ENCODE assay signal across 8 cellular contexts in the genomic region with DNA sequence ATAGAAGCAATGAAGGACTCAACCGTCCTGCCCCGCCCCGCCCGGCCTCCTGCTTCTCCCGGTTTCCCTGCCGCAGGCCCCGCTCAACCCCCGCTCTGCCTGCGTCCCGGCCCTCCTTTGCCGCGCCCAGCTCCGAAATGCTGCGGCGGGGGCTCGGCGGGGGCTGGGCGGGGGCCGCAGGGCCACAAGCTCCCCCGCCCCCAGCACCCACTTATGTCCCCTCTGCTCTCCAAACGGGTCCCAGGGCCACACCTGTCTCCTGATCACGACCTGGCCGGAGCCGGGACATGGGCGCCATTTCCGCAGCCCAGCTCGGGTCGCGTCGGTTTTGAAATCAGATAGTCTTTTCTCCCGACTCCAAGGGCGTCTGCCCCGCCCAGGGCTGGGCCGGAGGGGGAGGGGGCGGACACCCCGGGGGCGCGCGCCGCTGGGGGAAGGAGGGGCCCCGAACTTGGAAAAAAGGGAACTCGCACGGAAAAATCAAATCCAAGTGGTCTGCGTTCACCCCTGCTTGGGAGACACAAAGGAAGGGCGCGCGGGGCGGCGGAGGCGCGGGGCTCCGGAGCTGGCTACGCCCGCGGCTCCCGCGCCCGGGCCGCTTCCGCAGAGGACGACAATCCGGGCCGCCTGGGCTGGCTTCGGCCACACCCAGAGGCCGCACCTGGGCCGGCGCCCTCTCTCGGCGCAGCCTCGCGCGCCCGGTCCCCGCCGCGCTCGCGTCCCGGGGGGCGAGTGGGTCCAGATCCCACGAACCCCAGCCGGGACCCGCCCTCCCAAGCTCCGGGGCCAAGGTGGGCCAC.
DNase-seq lines count a peak whose midpoint lies in the region; ATAC-seq and TF ChIP-seq lines count a peak whose summit lies in the region.

No MANE protein-coding gene starts in this region.

- H3K79me2 ChIP-seq in PC-9 (ENCODE audit: low read depth) (peaks cover 11% of the 10 kb centered on the region; the same call in 1 of the 2 replicates), neural cell (replicated peaks; ENCODE audit: insufficient read depth, low read length) (no peaks in the 10 kb centered on the region)

- no peak for TF ChIP-seq EP300 in neural cell (conservative IDR thresholded peaks at IDR 0.05; ENCODE audit: poor library complexity, severe bottlenecking)
- no peak for TF ChIP-seq EP300 in suprapubic skin (IDR thresholded peaks at IDR 0.05)

- CTCF ChIA-PET in AG04449 (lab: Yijun Ruan, JAX) (interaction anchor here (1.0 to 1.8 kb wide), 3 partner anchors 22 to 105 kb away, joined by 3 to 6 read pairs (median 3); no protein-coding TSS in a partner anchor), PC-9 (lab: Charles Lee) (interaction anchor here (0.7 kb wide), 1 partner anchor 21 kb away, joined by 4 read pairs; no protein-coding TSS in a partner anchor)

- no peaks in the 10 kb centered on the region for H4K20me1 ChIP-seq in PC-9 (ENCODE audit: insufficient read depth)
- H4K20me1 ChIP-seq in neural cell (ENCODE audit: insufficient read depth), result no peaks in the 10 kb centered on the region

- H2AFZ ChIP-seq in PC-9 (peak overlapping the region; percentile 75), neural cell (ENCODE audit: low read depth, low read length) (peak overlapping the region; percentile 77)

- TF ChIP-seq CTCF in AG04449 (IDR thresholded peaks at IDR 0.05; ENCODE audit: insufficient read depth, low read length, missing control alignments), result no peak
- TF ChIP-seq CTCF in PC-9 (conservative IDR thresholded peaks at IDR 0.05), result no peak; the same call in 1 of the 2 replicates
- TF ChIP-seq CTCF in neural cell (IDR thresholded peaks at IDR 0.05; ENCODE audit: poor library complexity, severe bottlenecking), result no peak
- TF ChIP-seq CTCF in suprapubic skin (IDR thresholded peaks at IDR 0.05), result no peak

- intact Hi-C loops in PC-9 (cut with micrococcal nuclease; ENCODE audit: unreplicated experiment), result loop anchor here (1.0 kb wide), 3 partner anchors 21 to 71 kb away; a partner anchor contains a TSS

- H3K36me3 ChIP-seq in PC-9 (ENCODE audit: low read depth), result no peaks in the 10 kb centered on the region
- no peaks in the 10 kb centered on the region for H3K36me3 ChIP-seq in neural cell (ENCODE audit: insufficient read depth, low read length)
- no peaks in the 10 kb centered on the region for H3K36me3 ChIP-seq in suprapubic skin

- H3K27ac Mint-ChIP-seq in activated T-helper 17 cell treated with anti-CD3 and anti-CD28 coated beads, Interleukin-2, amount 50 U/mL, for 72 hours, result peak overlapping the region; percentile 95

- peak overlapping the region; percentile 86 for H3K4me3 Mint-ChIP-seq in activated T-helper 17 cell treated with anti-CD3 and anti-CD28 coated beads, Interleukin-2, amount 50 U/mL, for 72 hours

- H3K4me1 Mint-ChIP-seq in activated T-helper 17 cell treated with anti-CD3 and anti-CD28 coated beads, Interleukin-2, amount 50 U/mL, for 72 hours, result peaks cover 11% of the 10 kb centered on the region

- H3K9me3 ChIP-seq in PC-9 (ENCODE audit: insufficient read depth, low read depth), result no peaks in the 10 kb centered on the region
- H3K9me3 ChIP-seq in neural cell (ENCODE audit: low read length), result no peaks in the 10 kb centered on the region
- H3K9me3 ChIP-seq in suprapubic skin, result no peaks in the 10 kb centered on the region

- TF ChIP-seq RAD21 in neural cell (conservative IDR thresholded peaks at IDR 0.05), result no peak

- POLR2A ChIA-PET in AG04449 (lab: Yijun Ruan, JAX), result interaction anchor here (0.5 to 1.5 kb wide), 5 partner anchors 10 to 83 kb away, joined by 3 to 5 read pairs (median 3); a partner anchor contains a TSS
- POLR2A ChIA-PET in PC-9 (lab: Charles Lee; ENCODE audit: unreplicated experiment), result interaction anchor here (0.6 to 1.5 kb wide), 10 partner anchors 11 to 108 kb away, joined by 3 to 21 read pairs (median 11); a partner anchor contains a TSS

- H3K9me3 Mint-ChIP-seq in activated T-helper 17 cell treated with anti-CD3 and anti-CD28 coated beads, Interleukin-2, amount 50 U/mL, for 72 hours, result no peaks in the 10 kb centered on the region

- H3K4me1 ChIP-seq in PC-9 (replicated peaks; ENCODE audit: insufficient read depth) (peaks cover 15% of the 10 kb centered on the region), suprapubic skin (peaks cover 17% of the 10 kb centered on the region)

- H3F3A ChIP-seq in PC-9 (ENCODE audit: insufficient read depth, low read depth), result peaks cover 36% of the 10 kb centered on the region
- no peaks in the 10 kb centered on the region for H3F3A ChIP-seq in neural cell (ENCODE audit: insufficient read depth, low read length, poor library complexity, severe bottlenecking)

- H3K9me2 ChIP-seq in PC-9 (ENCODE audit: insufficient read depth) (no peaks in the 10 kb centered on the region), neural cell (ENCODE audit: insufficient read depth, low read length) (no peaks in the 10 kb centered on the region)

- no peak for DNase-seq in AG04449 (ENCODE audit: low read depth, low spot score)
- DNase-seq in PC-9, result peak; percentile 55 to 78
- DNase-seq in fibroblast of the conjunctiva (ENCODE audit: low read depth), result peak; percentile 26
- peak; percentile 88 to 89 for DNase-seq in suprapubic skin (ENCODE audit: low spot score in 2 of 2)

- no peaks in the 10 kb centered on the region for H3K27me3 ChIP-seq in PC-9 (ENCODE audit: insufficient read depth, low read depth)
- no peaks in the 10 kb centered on the region for H3K27me3 ChIP-seq in neural cell (ENCODE audit: insufficient read depth, low read depth, low read length)
- H3K27me3 ChIP-seq in suprapubic skin, result no peaks in the 10 kb centered on the region

- 2% methylated on average over 22 of the region's 84 CpGs for WGBS in suprapubic skin

- H3K4me3 ChIP-seq in AG04449 (ENCODE audit: low read depth, low read length), result peak overlapping the region; percentile 63
- H3K4me3 ChIP-seq in PC-9, result peak overlapping the region; percentile 69
- peak overlapping the region; percentile 75 for H3K4me3 ChIP-seq in neural cell (ENCODE audit: low read length)
- H3K4me3 ChIP-seq in suprapubic skin, result peak overlapping the region; percentile 76

- H3K9ac ChIP-seq in neural cell (ENCODE audit: low read length), result peak overlapping the region; percentile 82

- H3K27me3 Mint-ChIP-seq in activated T-helper 17 cell treated with anti-CD3 and anti-CD28 coated beads, Interleukin-2, amount 50 U/mL, for 72 hours, result no peaks in the 10 kb centered on the region

- peak overlapping the region; percentile 95 for H3K27ac ChIP-seq in PC-9
- peak overlapping the region; percentile 57 for H3K27ac ChIP-seq in neural cell (ENCODE audit: low read length)
- H3K27ac ChIP-seq in suprapubic skin, result peak overlapping the region; percentile 99

- peak; percentile 42 for TF ChIP-seq POLR2A in GM18505 (IDR thresholded peaks at IDR 0.05; ENCODE audit: borderline replicate concordance, extremely low read depth, insufficient read depth, insufficient read length)
- peak in 1 of 2 donors; percentile 54 for TF ChIP-seq POLR2A in suprapubic skin (IDR thresholded peaks at IDR 0.05)

- ATAC-seq in GM18505 (IDR thresholded peaks at IDR 0.05; ENCODE audit: unreplicated experiment) (peak; percentile 57), HG03460 (IDR thresholded peaks at IDR 0.05; ENCODE audit: unreplicated experiment) (peak; percentile 60)
- peak; percentile 80 for ATAC-seq in activated T-helper 17 cell treated with anti-CD3 and anti-CD28 coated beads, Interleukin-2, amount 50 U/mL, for 72 hours (replicated peaks)

- H3K4me2 ChIP-seq in PC-9 (peak overlapping the region; percentile 85), neural cell (ENCODE audit: low read length) (peak overlapping the region; percentile 55)

- no TSS peak for BruUV-seq in PC-9 (replicated peaks; lab: Mats Ljungman, UMichigan)

- H3K36me3 Mint-ChIP-seq in activated T-helper 17 cell treated with anti-CD3 and anti-CD28 coated beads, Interleukin-2, amount 50 U/mL, for 72 hours (ENCODE audit: low read depth), result no peaks in the 10 kb centered on the region

TF ChIP-seq in neural cell, 6 proteins besides CTCF, POLR2A, EP300 and RAD21:
- TF ChIP-seq POLR2AphosphoS5 (IDR thresholded peaks at IDR 0.05), result no peak
- no peak for TF ChIP-seq EZH2 (IDR thresholded peaks at IDR 0.05; ENCODE audit: borderline replicate concordance, insufficient read depth, low read length, poor library complexity, severe bottlenecking)
- TF ChIP-seq TAF1 (IDR thresholded peaks at IDR 0.05; ENCODE audit: low read depth), result no peak
- TF ChIP-seq SMC3 (conservative IDR thresholded peaks at IDR 0.05; ENCODE audit: poor library complexity), result no peak
- TF ChIP-seq, protein P1, sequence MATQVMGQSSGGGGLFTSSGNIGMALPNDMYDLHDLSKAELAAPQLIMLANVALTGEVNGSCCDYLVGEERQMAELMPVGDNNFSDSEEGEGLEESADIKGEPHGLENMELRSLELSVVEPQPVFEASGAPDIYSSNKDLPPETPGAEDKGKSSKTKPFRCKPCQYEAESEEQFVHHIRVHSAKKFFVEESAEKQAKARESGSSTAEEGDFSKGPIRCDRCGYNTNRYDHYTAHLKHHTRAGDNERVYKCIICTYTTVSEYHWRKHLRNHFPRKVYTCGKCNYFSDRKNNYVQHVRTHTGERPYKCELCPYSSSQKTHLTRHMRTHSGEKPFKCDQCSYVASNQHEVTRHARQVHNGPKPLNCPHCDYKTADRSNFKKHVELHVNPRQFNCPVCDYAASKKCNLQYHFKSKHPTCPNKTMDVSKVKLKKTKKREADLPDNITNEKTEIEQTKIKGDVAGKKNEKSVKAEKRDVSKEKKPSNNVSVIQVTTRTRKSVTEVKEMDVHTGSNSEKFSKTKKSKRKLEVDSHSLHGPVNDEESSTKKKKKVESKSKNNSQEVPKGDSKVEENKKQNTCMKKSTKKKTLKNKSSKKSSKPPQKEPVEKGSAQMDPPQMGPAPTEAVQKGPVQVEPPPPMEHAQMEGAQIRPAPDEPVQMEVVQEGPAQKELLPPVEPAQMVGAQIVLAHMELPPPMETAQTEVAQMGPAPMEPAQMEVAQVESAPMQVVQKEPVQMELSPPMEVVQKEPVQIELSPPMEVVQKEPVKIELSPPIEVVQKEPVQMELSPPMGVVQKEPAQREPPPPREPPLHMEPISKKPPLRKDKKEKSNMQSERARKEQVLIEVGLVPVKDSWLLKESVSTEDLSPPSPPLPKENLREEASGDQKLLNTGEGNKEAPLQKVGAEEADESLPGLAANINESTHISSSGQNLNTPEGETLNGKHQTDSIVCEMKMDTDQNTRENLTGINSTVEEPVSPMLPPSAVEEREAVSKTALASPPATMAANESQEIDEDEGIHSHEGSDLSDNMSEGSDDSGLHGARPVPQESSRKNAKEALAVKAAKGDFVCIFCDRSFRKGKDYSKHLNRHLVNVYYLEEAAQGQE (IDR thresholded peaks at IDR 0.05; ENCODE audit: borderline replicate concordance), result no peak
- TF ChIP-seq MXI1 (conservative IDR thresholded peaks at IDR 0.05; ENCODE audit: poor library complexity, severe bottlenecking), result no peak
